Comparison of ENCODE assay signal across 1 cellular context in the genomic region with DNA sequence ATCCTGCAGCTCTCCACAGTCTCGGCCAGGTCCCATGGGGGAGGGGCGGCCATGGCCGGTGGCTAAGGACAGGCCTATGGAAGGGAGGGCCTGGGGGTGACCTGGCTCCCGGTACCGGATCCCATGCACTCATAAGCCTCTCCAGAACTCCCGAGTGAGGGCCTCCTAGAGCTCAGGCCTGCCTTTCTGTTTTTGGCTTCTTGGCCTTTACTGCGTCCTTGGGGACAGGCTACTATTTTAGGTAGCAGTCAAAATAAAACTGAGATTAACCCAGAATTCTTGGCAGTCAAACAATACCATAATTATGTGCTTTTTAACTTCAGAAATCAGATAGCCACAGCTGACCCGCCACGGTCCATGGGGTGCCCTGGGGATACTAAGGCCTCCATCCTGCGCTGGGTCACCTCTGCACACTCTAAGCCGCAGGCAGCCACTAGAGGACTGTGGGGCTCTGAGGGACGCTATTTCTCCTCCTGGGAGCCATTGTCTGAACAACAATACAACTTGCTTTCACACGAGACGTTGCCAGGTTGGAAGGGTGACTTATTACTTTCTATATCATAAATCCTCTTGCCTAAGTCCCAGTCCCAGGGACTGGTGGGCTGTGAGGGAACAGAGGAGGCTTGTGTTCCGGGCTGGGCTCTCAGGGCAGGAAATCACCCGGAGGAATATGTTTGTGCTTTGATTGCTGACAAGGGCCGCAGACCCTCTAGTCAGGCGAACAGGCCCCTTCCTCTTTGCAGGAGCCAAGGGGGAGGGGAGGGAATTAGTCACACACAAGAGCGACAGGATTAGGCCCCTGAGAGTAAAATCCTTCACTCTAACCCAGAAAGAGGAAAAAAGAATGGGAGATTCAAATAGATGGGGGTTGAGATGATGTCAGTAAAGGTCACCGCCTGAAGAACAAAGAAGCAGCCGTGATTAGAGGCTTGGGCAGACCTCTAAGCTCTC.
TF ChIP-seq lines count a peak whose summit lies in the region.

No MANE protein-coding gene starts in this region.

TF ChIP-seq in HepG2, 621 proteins besides CTCF, POLR2A, EP300 and RAD21 (continued from another document):
- TF ChIP-seq, protein P1, sequence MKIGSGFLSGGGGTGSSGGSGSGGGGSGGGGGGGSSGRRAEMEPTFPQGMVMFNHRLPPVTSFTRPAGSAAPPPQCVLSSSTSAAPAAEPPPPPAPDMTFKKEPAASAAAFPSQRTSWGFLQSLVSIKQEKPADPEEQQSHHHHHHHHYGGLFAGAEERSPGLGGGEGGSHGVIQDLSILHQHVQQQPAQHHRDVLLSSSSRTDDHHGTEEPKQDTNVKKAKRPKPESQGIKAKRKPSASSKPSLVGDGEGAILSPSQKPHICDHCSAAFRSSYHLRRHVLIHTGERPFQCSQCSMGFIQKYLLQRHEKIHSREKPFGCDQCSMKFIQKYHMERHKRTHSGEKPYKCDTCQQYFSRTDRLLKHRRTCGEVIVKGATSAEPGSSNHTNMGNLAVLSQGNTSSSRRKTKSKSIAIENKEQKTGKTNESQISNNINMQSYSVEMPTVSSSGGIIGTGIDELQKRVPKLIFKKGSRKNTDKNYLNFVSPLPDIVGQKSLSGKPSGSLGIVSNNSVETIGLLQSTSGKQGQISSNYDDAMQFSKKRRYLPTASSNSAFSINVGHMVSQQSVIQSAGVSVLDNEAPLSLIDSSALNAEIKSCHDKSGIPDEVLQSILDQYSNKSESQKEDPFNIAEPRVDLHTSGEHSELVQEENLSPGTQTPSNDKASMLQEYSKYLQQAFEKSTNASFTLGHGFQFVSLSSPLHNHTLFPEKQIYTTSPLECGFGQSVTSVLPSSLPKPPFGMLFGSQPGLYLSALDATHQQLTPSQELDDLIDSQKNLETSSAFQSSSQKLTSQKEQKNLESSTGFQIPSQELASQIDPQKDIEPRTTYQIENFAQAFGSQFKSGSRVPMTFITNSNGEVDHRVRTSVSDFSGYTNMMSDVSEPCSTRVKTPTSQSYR (CRISPR knock-in tag; IDR thresholded peaks at IDR 0.05; ENCODE audit: borderline replicate concordance) = peak; percentile 40; the same call in 1 of the 2 replicates
- TF ChIP-seq PRPF4 (IDR thresholded peaks at IDR 0.05; ENCODE audit: low read depth, low read length, poor library complexity, severe bottlenecking) (no peak), STAT5B (CRISPR knock-in tag; IDR thresholded peaks at IDR 0.05) (no peak), NFATC3 (CRISPR knock-in tag; IDR thresholded peaks at IDR 0.05) (no peak), NR2F6 (IDR thresholded peaks at IDR 0.05) (no peak; the same call in 1 of the 2 replicates), NR2F6 (CRISPR knock-in tag; IDR thresholded peaks at IDR 0.05) (no peak), SOX13 (IDR thresholded peaks at IDR 0.05) (no peak), SOX13 (CRISPR knock-in tag; conservative IDR thresholded peaks at IDR 0.05 in 1 of 2, IDR thresholded peaks at IDR 0.05 in 1 of 2) (peak in 1 of 2 experiments; percentile 49; a peak in 2 of 4 replicates), XRCC5 (optimal IDR thresholded peaks at IDR 0.05; ENCODE audit: low read length) (peak; percentile 34), IKZF4 (CRISPR knock-in tag; IDR thresholded peaks at IDR 0.05; ENCODE audit: borderline replicate concordance, low read depth, not compliant biosample characterization) (no peak), TAF1 (CRISPR knock-in tag; IDR thresholded peaks at IDR 0.05) (0 out of 2 replicates have a peak, but pooled peaks have one; percentile 24), ZNF549 (CRISPR knock-in tag; IDR thresholded peaks at IDR 0.05) (no peak), SOX6 (IDR thresholded peaks at IDR 0.05) (no peak), SOX6 (CRISPR knock-in tag; IDR thresholded peaks at IDR 0.05) (peak; percentile 43; the same call in 1 of the 2 replicates), PAX8 (CRISPR knock-in tag; IDR thresholded peaks at IDR 0.05; ENCODE audit: borderline replicate concordance) (no peak), SOX5 (CRISPR knock-in tag; IDR thresholded peaks at IDR 0.05; ENCODE audit: borderline replicate concordance) (peak; percentile 47; the same call in 1 of the 2 replicates), ZNF850 (CRISPR knock-in tag; conservative IDR thresholded peaks at IDR 0.05) (no peak), POGZ (CRISPR knock-in tag; IDR thresholded peaks at IDR 0.05) (no peak), MEIS2 (CRISPR knock-in tag; IDR thresholded peaks at IDR 0.05) (no peak), HDAC1 (CRISPR knock-in tag; IDR thresholded peaks at IDR 0.05) (no peak), ZNF883 (CRISPR knock-in tag; IDR thresholded peaks at IDR 0.05; ENCODE audit: not compliant biosample characterization) (no peak), PITX1 (CRISPR knock-in tag; IDR thresholded peaks at IDR 0.05) (no peak), ZFY (CRISPR knock-in tag; IDR thresholded peaks at IDR 0.05) (peak; percentile 23; the same call in 1 of the 2 replicates), BHLHE40 (IDR thresholded peaks at IDR 0.05; ENCODE audit: low read length) (no peak), STAG1 (CRISPR knock-in tag; IDR thresholded peaks at IDR 0.05) (peak; percentile 44; the same call in 1 of the 2 replicates), SP2 (CRISPR knock-in tag; IDR thresholded peaks at IDR 0.05) (no peak), NR2F2 (IDR thresholded peaks at IDR 0.05; ENCODE audit: borderline replicate concordance, low read depth) (no peak), JDP2 (CRISPR knock-in tag; IDR thresholded peaks at IDR 0.05; ENCODE audit: borderline replicate concordance) (no peak)
- TF ChIP-seq, protein P2, sequence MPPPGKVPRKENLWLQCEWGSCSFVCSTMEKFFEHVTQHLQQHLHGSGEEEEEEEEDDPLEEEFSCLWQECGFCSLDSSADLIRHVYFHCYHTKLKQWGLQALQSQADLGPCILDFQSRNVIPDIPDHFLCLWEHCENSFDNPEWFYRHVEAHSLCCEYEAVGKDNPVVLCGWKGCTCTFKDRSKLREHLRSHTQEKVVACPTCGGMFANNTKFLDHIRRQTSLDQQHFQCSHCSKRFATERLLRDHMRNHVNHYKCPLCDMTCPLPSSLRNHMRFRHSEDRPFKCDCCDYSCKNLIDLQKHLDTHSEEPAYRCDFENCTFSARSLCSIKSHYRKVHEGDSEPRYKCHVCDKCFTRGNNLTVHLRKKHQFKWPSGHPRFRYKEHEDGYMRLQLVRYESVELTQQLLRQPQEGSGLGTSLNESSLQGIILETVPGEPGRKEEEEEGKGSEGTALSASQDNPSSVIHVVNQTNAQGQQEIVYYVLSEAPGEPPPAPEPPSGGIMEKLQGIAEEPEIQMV (CRISPR knock-in tag; IDR thresholded peaks at IDR 0.05; ENCODE audit: low read depth) = no peak
- TF ChIP-seq, protein P3, sequence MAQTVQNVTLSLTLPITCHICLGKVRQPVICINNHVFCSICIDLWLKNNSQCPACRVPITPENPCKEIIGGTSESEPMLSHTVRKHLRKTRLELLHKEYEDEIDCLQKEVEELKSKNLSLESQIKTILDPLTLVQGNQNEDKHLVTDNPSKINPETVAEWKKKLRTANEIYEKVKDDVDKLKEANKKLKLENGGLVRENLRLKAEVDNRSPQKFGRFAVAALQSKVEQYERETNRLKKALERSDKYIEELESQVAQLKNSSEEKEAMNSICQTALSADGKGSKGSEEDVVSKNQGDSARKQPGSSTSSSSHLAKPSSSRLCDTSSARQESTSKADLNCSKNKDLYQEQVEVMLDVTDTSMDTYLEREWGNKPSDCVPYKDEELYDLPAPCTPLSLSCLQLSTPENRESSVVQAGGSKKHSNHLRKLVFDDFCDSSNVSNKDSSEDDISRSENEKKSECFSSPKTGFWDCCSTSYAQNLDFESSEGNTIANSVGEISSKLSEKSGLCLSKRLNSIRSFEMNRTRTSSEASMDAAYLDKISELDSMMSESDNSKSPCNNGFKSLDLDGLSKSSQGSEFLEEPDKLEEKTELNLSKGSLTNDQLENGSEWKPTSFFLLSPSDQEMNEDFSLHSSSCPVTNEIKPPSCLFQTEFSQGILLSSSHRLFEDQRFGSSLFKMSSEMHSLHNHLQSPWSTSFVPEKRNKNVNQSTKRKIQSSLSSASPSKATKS (CRISPR knock-in tag; IDR thresholded peaks at IDR 0.05) = 0 out of 2 replicates have a peak, but pooled peaks have one; percentile 31
- TF ChIP-seq, protein P4, sequence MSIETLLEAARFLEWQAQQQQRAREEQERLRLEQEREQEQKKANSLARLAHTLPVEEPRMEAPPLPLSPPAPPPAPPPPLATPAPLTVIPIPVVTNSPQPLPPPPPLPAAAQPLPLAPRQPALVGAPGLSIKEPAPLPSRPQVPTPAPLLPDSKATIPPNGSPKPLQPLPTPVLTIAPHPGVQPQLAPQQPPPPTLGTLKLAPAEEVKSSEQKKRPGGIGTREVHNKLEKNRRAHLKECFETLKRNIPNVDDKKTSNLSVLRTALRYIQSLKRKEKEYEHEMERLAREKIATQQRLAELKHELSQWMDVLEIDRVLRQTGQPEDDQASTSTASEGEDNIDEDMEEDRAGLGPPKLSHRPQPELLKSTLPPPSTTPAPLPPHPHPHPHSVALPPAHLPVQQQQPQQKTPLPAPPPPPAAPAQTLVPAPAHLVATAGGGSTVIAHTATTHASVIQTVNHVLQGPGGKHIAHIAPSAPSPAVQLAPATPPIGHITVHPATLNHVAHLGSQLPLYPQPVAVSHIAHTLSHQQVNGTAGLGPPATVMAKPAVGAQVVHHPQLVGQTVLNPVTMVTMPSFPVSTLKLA (IDR thresholded peaks at IDR 0.05) = no peak
- TF ChIP-seq, protein P5, sequence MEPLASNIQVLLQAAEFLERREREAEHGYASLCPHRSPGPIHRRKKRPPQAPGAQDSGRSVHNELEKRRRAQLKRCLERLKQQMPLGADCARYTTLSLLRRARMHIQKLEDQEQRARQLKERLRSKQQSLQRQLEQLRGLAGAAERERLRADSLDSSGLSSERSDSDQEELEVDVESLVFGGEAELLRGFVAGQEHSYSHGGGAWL (CRISPR knock-in tag; IDR thresholded peaks at IDR 0.05) = 0 out of 2 replicates have a peak, but pooled peaks have one; percentile 26
- TF ChIP-seq, protein P6, sequence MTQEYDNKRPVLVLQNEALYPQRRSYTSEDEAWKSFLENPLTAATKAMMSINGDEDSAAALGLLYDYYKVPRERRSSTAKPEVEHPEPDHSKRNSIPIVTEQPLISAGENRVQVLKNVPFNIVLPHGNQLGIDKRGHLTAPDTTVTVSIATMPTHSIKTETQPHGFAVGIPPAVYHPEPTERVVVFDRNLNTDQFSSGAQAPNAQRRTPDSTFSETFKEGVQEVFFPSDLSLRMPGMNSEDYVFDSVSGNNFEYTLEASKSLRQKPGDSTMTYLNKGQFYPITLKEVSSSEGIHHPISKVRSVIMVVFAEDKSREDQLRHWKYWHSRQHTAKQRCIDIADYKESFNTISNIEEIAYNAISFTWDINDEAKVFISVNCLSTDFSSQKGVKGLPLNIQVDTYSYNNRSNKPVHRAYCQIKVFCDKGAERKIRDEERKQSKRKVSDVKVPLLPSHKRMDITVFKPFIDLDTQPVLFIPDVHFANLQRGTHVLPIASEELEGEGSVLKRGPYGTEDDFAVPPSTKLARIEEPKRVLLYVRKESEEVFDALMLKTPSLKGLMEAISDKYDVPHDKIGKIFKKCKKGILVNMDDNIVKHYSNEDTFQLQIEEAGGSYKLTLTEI (CRISPR knock-in tag; conservative IDR thresholded peaks at IDR 0.05) = no peak
